1 cellular context compared by ENCODE assay signal in genomic region chr5:137870647-137871339, GRCh38.
A peak's percentile ranks its signal among the peaks of the same experiment; 100 is the strongest.
TF ChIP-seq lines count a peak whose summit lies in the region.

No MANE protein-coding gene starts in this region.

TF ChIP-seq in K562, 482 proteins besides CTCF, POLR2A, EP300 and RAD21:
- TF ChIP-seq CBX8 (IDR thresholded peaks at IDR 0.05; ENCODE audit: borderline replicate concordance, extremely low read depth, low read depth, low read length, poor library complexity, severe bottlenecking) (peak; percentile 6), BCLAF1 (IDR thresholded peaks at IDR 0.05; ENCODE audit: borderline replicate concordance in 1 of 2, control insufficient read depth in 1 of 2, low read depth in 2 of 2, low read length in 1 of 2) (no peak), PRMT5 (CRISPR knock-in tag; IDR thresholded peaks at IDR 0.05) (no peak), PBX2 (CRISPR knock-in tag; IDR thresholded peaks at IDR 0.05; ENCODE audit: low read depth) (no peak), PBX2 (tag; conservative IDR thresholded peaks at IDR 0.05; ENCODE audit: low read depth) (no peak), SMARCB1 (IDR thresholded peaks at IDR 0.05; ENCODE audit: insufficient read length, low read depth) (no peak), NR2C2 (CRISPR knock-in tag; IDR thresholded peaks at IDR 0.05) (no peak), NR2C2 (tag; IDR thresholded peaks at IDR 0.05) (no peak), ZNF347 (CRISPR knock-in tag; IDR thresholded peaks at IDR 0.05; ENCODE audit: low read depth) (no peak), E2F1 (CRISPR knock-in tag; IDR thresholded peaks at IDR 0.05) (no peak), RBM14 (IDR thresholded peaks at IDR 0.05; ENCODE audit: borderline replicate concordance, insufficient read depth, low read depth, low read length) (no peak)
